22 cellular contexts compared by ENCODE assay signal in the genomic region with DNA sequence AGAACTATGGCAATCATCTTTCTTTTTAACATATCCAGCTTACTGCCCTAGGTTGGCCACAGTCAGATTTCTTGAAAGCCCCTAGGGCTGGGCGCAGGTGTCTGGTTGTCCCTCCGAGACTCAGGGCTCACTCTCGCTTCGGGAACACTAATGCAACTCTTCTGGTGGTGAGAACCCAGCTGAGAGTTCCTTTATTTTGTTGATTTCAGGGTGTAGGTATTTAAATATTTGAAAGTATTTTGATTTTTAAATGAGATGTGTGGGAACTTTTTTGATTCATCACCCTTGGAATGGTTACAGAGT. TPM values are rescaled to one million over a fixed set of nuclear protein-coding genes. Genes with fewer than 3 reads are reported as not detected.
DNase-seq lines count a peak whose midpoint lies in the region; ATAC-seq, FAIRE-seq and TF ChIP-seq lines count a peak whose summit lies in the region.
"Had no signal": no experiment of that assay in that cellular context is flagged by ENCODE, and none has a peak within 500 bp of the region (broad histone marks: within the 10 kb centered on the region; RNA-seq: fewer than 3 reads in every experiment).

No MANE protein-coding gene starts in this region.

- H4K91ac ChIP-seq in mesenchymal stem cell (ENCODE audit: low read length) = no peak overlapping the region

- no peak for TF ChIP-seq POLR2A in H54 (IDR thresholded peaks at IDR 0.05; ENCODE audit: low read depth, low read length)

- no peak overlapping the region for H2AK5ac ChIP-seq in mesenchymal stem cell (ENCODE audit: low read length, severe bottlenecking)

- H2BK12ac ChIP-seq in mesenchymal stem cell (ENCODE audit: low read length in 2 of 2) = no peak overlapping the region

- H3K4me2 ChIP-seq in PC-3 (ENCODE audit: low read length) (peak overlapping the region; percentile 28; the same call in 1 of the 2 replicates), mesenchymal stem cell (ENCODE audit: low read length, poor library complexity, severe bottlenecking) (no peak overlapping the region)

- no peak overlapping the region for H2BK5ac ChIP-seq in mesenchymal stem cell (ENCODE audit: low read depth, low read length, poor library complexity, severe bottlenecking)

- no peaks in the 10 kb centered on the region for H3K9me2 ChIP-seq in PC-3 (replicated peaks; ENCODE audit: low read length)

- peak overlapping the region; percentile 53 for H3K4me3 Mint-ChIP-seq in central memory CD8-positive, alpha-beta T cell
- peak overlapping the region; percentile 20 to 64 for H3K4me3 Mint-ChIP-seq in stimulated activated naive CD8-positive, alpha-beta T cell treated with anti-CD3 and anti-CD28 coated beads, Interleukin-15, amount 100 ng/mL, for 72 hours
- H3K4me3 Mint-ChIP-seq: nephron had no signal

- H3K4me1 ChIP-seq in PC-3 (ENCODE audit: insufficient read depth, low read length) = peaks cover 58% of the 10 kb centered on the region
- peaks cover 11% of the 10 kb centered on the region for H3K4me1 ChIP-seq in mesenchymal stem cell (ENCODE audit: control insufficient read depth, insufficient read depth, low read depth, low read length)

- H3K9ac ChIP-seq in PC-3 (ENCODE audit: low read length) (no peak overlapping the region), mesenchymal stem cell (ENCODE audit: low read length) (no peak overlapping the region)

- H3F3A ChIP-seq in PC-3 (ENCODE audit: low read length, unreplicated experiment) = no peaks in the 10 kb centered on the region

- H4K8ac ChIP-seq in mesenchymal stem cell (ENCODE audit: low read length) = no peak overlapping the region

- H3K79me1 ChIP-seq in mesenchymal stem cell (replicated peaks; ENCODE audit: low read length, poor library complexity, severe bottlenecking) = peaks cover 64% of the 10 kb centered on the region

- FAIRE-seq in H54 (lab: Jason Lieb, UNC) = no peak

- H3K9me3 ChIP-seq in PC-3 (ENCODE audit: low read length) (no peaks in the 10 kb centered on the region), mesenchymal stem cell (ENCODE audit: control insufficient read depth, low read length) (no peaks in the 10 kb centered on the region)
- H3K9me3 ChIP-seq: esophagus muscularis mucosa, gastroesophageal sphincter, Peyer's patch, suprapubic skin had no signal

- no peak for ATAC-seq in PC-3
- ATAC-seq in central memory CD8-positive, alpha-beta T cell (replicated peaks; ENCODE audit: extremely low read depth, poor library complexity, severe bottlenecking) = no peak
- ATAC-seq in stimulated activated naive CD8-positive, alpha-beta T cell treated with anti-CD3 and anti-CD28 coated beads, Interleukin-15, amount 100 ng/mL, for 72 hours = no peak
- ATAC-seq: gastroesophageal sphincter had no signal

- H3K36me3 Mint-ChIP-seq in central memory CD8-positive, alpha-beta T cell (ENCODE audit: insufficient read depth) = no peaks in the 10 kb centered on the region

- no peak overlapping the region for H3K4ac ChIP-seq in mesenchymal stem cell (ENCODE audit: low read depth in 1 of 2, low read length in 2 of 2)

- H2BK15ac ChIP-seq in mesenchymal stem cell (ENCODE audit: low read depth, poor library complexity, severe bottlenecking) = no peak overlapping the region

- POLR2A ChIA-PET in PC-3 (lab: Charles Lee; ENCODE audit: unreplicated experiment) = no interaction called here

- no peak overlapping the region for H3K4me3 ChIP-seq in PC-3 (ENCODE audit: low read length)
- H3K4me3 ChIP-seq in mesenchymal stem cell (ENCODE audit: insufficient read depth in 1 of 2, low read depth in 1 of 2, low read length in 2 of 2) = no peak overlapping the region
- H3K4me3 ChIP-seq: esophagus muscularis mucosa, gastroesophageal sphincter, Peyer's patch, SK-N-MC, suprapubic skin had no signal

- H2AFZ ChIP-seq in PC-3 (ENCODE audit: low read length) (no peak overlapping the region), mesenchymal stem cell (ENCODE audit: low read depth, low read length) (no peak overlapping the region)

- intact Hi-C loops in PC-3 (cut with micrococcal nuclease) = no loop called here

- peaks cover 99% of the 10 kb centered on the region for H3K4me1 Mint-ChIP-seq in central memory CD8-positive, alpha-beta T cell
- peaks cover 98% of the 10 kb centered on the region for H3K4me1 Mint-ChIP-seq in stimulated activated naive CD8-positive, alpha-beta T cell treated with anti-CD3 and anti-CD28 coated beads, Interleukin-15, amount 100 ng/mL, for 72 hours

- H3K36me3 ChIP-seq in PC-3 (ENCODE audit: low read depth, low read length) (no peaks in the 10 kb centered on the region), mesenchymal stem cell (ENCODE audit: control insufficient read depth in 1 of 2, insufficient read depth in 2 of 2, low read depth in 1 of 2, low read length in 2 of 2) (no peaks in the 10 kb centered on the region)
- H3K36me3 ChIP-seq: esophagus muscularis mucosa, gastroesophageal sphincter, Peyer's patch, suprapubic skin had no signal

- H3K27ac Mint-ChIP-seq in central memory CD8-positive, alpha-beta T cell (ENCODE audit: low read depth) = peak overlapping the region; percentile 58
- no peak overlapping the region for H3K27ac Mint-ChIP-seq in stimulated activated naive CD8-positive, alpha-beta T cell treated with anti-CD3 and anti-CD28 coated beads, Interleukin-15, amount 100 ng/mL, for 72 hours

- H3K18ac ChIP-seq in mesenchymal stem cell (ENCODE audit: low read depth in 1 of 2, low read length in 2 of 2) = no peak overlapping the region

- no peaks in the 10 kb centered on the region for H4K20me1 ChIP-seq in PC-3 (ENCODE audit: low read length)

- WGBS in mesenchymal stem cell = 96% methylated on average over 4 of the region's 4 CpGs

- H3K23ac ChIP-seq in mesenchymal stem cell (ENCODE audit: low read length in 2 of 2) = no peak overlapping the region

- H3K14ac ChIP-seq in mesenchymal stem cell (ENCODE audit: low read length in 2 of 2) = no peak overlapping the region

- BruUV-seq in PC-3 (replicated peaks; lab: Mats Ljungman, UMichigan) = no TSS peak

- DNase-seq in activated effector memory CD4-positive, alpha-beta T cell treated with anti-CD3 and anti-CD28 coated beads, Interleukin-2, amount 50 U/mL, for 16 hours = peak; percentile 50
- DNase-seq in activated effector memory CD4-positive, alpha-beta T cell treated with Interleukin-2 at 50 U/mL for 16 hours = no peak
- DNase-seq in PC-3 (no peak), mesenchymal stem cell (no peak), H54 (ENCODE audit: insufficient read length, low spot score) (no peak)
- no peak for DNase-seq in central memory CD8-positive, alpha-beta T cell (ENCODE audit: low spot score in 2 of 2)
- DNase-seq in stimulated activated naive CD8-positive, alpha-beta T cell treated with anti-CD3 and anti-CD28 coated beads, Interleukin-15, amount 100 ng/mL, for 72 hours = no peak
- DNase-seq in stimulated activated CD4-positive, alpha-beta T cell treated with anti-CD3 and anti-CD28 coated beads, Interleukin-12 subunit alpha, Interleukin-12 subunit beta, amount 100 ng/mL, for 4 hours = no peak
- DNase-seq: aorta; DMS79; kidney glomerular epithelial cell; mammary epithelial cell; NCI-H1694; NCI-H345; stimulated activated CD4-positive, alpha-beta T cell treated with anti-CD3 and anti-CD28 coated beads, Interleukin-4, amount 100 ng/mL, for 4 hours had no signal

- no peaks in the 10 kb centered on the region for H3K27me3 Mint-ChIP-seq in central memory CD8-positive, alpha-beta T cell
- no peaks in the 10 kb centered on the region for H3K27me3 Mint-ChIP-seq in stimulated activated naive CD8-positive, alpha-beta T cell treated with anti-CD3 and anti-CD28 coated beads, Interleukin-15, amount 100 ng/mL, for 72 hours

- H2BK120ac ChIP-seq in mesenchymal stem cell (ENCODE audit: low read depth, low read length) = no peak overlapping the region

- H3K27me3 ChIP-seq in PC-3 (ENCODE audit: low read length) = no peaks in the 10 kb centered on the region
- peaks cover 0 to 2% of the 10 kb centered on the region in 2 experiments for H3K27me3 ChIP-seq in mesenchymal stem cell (ENCODE audit: control insufficient read depth in 1 of 2, insufficient read depth in 1 of 2, low read length in 2 of 2)
- H3K27me3 ChIP-seq: esophagus muscularis mucosa, gastroesophageal sphincter, Peyer's patch, suprapubic skin had no signal

- peak overlapping the region; percentile 15; the same call in 1 of the 2 replicates for H3K27ac ChIP-seq in PC-3 (ENCODE audit: low read length)
- no peak overlapping the region for H3K27ac ChIP-seq in mesenchymal stem cell (ENCODE audit: low read length, poor library complexity, severe bottlenecking)
- H3K27ac ChIP-seq: esophagus muscularis mucosa, gastroesophageal sphincter, HL-60, Peyer's patch, SK-N-MC, suprapubic skin had no signal

- CTCF ChIA-PET in PC-3 (lab: Charles Lee) = no interaction called here

- peaks cover 82% of the 10 kb centered on the region for H3K79me2 ChIP-seq in PC-3 (ENCODE audit: low read length)

- no peaks in the 10 kb centered on the region for H3K9me3 Mint-ChIP-seq in central memory CD8-positive, alpha-beta T cell
- no peaks in the 10 kb centered on the region for H3K9me3 Mint-ChIP-seq in stimulated activated naive CD8-positive, alpha-beta T cell treated with anti-CD3 and anti-CD28 coated beads, Interleukin-15, amount 100 ng/mL, for 72 hours
- H3K9me3 Mint-ChIP-seq: nephron had no signal

- no peak for TF ChIP-seq CTCF in PC-3 (conservative IDR thresholded peaks at IDR 0.05; ENCODE audit: low read depth, low read length)

RNA-seq across cellular contexts. Expression of gene INPP4A, which starts 40.7 kb away (rescaled TPM):
- 23.4 and 28.6 TPM in 2 replicates for total RNA-seq in PC-3 (2014; rRNA removed)
- polyA plus RNA-seq in mesenchymal stem cell (2013, experiment 1 of 2) = 8.0 TPM
- polyA plus RNA-seq in mesenchymal stem cell (2013, experiment 2 of 2) = 7.8 TPM
